25 cellular contexts compared by ENCODE assay signal in the genomic region with DNA sequence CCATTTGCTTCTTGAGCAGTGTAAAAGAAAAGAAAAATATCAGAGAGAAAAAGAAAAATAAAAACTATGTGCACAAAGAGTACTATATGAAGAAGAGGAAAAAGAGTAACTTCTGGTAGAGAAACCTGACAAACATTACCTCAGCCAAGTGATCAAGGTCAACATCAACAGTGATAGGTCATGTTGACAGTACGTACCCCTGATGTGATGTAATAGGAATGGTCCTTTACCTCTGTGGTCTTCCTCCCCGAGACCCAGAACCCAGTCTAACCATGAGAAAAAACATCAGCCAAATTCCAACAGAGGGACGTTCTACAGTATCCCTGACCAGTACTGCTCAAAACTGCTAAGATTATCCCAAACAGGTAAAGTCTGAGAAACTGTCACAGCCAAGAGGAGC. TPM values are rescaled to one million over a fixed set of nuclear protein-coding genes. Genes with fewer than 3 reads are reported as not detected.
DNase-seq lines count a peak whose midpoint lies in the region; ATAC-seq, FAIRE-seq and TF ChIP-seq lines count a peak whose summit lies in the region.
"Had no signal": no experiment of that assay in that cellular context is flagged by ENCODE, and none has a peak within 500 bp of the region (broad histone marks: within the 10 kb centered on the region; RNA-seq: fewer than 3 reads in every experiment).

No MANE protein-coding gene starts in this region.

- POLR2A ChIA-PET in WTC11 (lab: Charles Lee) = no interaction called here
- POLR2A ChIA-PET in GM12878 (lab: Charles Lee) = interaction anchor here (0.6 to 0.7 kb wide), 2 partner anchors 17 to 110 kb away, joined by 3 to 4 read pairs; no protein-coding TSS in a partner anchor

- no TSS peak for BruUV-seq in GM12878 (replicated peaks; lab: Mats Ljungman, UMichigan)

- no peak overlapping the region for H3K9ac ChIP-seq in GM12878 (ENCODE audit: control insufficient read depth, insufficient read depth, low read length)

- 99% methylated on average over 3 of the region's 3 CpGs for WGBS in GM12878 (ENCODE audit: insufficient coverage, insufficient replicate concordance, low lambda C conversion rate, missing lambda C conversion rate)
- 19% methylated on average over 2 of the region's 3 CpGs for WGBS in right lobe of liver (ENCODE audit: insufficient coverage, low coverage, low lambda C conversion rate, missing lambda C conversion rate)
- 72 to 77% methylated on average over 3 of the region's 3 CpGs for WGBS in body of pancreas, 2 donors

- H3K27me3 Mint-ChIP-seq in activated naive CD8-positive, alpha-beta T cell = no peaks in the 10 kb centered on the region
- no peaks in the 10 kb centered on the region for H3K27me3 Mint-ChIP-seq in activated naive CD8-positive, alpha-beta T cell treated with anti-CD3 and anti-CD28 coated beads, Interleukin-2, amount 50 U/mL, for 24 hours
- no peaks in the 10 kb centered on the region for H3K27me3 Mint-ChIP-seq in WTC11 (ENCODE audit: low read depth)

- in situ Hi-C loops in GM12878 (cut with MboI) = no loop called here

- H3K27ac ChIP-seq in GM12878 (ENCODE audit: control insufficient read depth, insufficient read depth) (no peak overlapping the region), right lobe of liver (peak overlapping the region; percentile 40 to 74 (median 64)), body of pancreas (no peak overlapping the region)

- DNase-seq in activated naive CD8-positive, alpha-beta T cell treated with anti-CD3 and anti-CD28 coated beads, Interleukin-2, amount 50 U/mL, for 24 hours = no peak
- DNase-seq in WTC11 (ENCODE audit: low spot score) = no peak
- no peak for DNase-seq in GM12878 (ENCODE audit: low read depth, low spot score)
- DNase-seq in right lobe of liver = no peak
- no peak for DNase-seq in body of pancreas
- no peak for DNase-seq in SK-N-DZ (ENCODE audit: low spot score)
- DNase-seq: ACHN; BE2C; C1 segment of cervical spinal cord; CD4-positive, CD25-positive, alpha-beta regulatory T cell; CD8-positive, alpha-beta memory T cell; COR-L47; DMS 273 treated with DMSO at 0.1 percent for 48 hours; DMS53; DND-41; EL; HCEC 1CT had no signal

- no peaks in the 10 kb centered on the region for H4K20me1 ChIP-seq in GM12878 (ENCODE audit: control insufficient read depth, insufficient read depth)

- no peak for TF ChIP-seq EP300 in GM12878 (IDR thresholded peaks at IDR 0.05; ENCODE audit: borderline replicate concordance in 1 of 2, control insufficient read depth in 1 of 2, low read depth in 2 of 2, low read length in 2 of 2)

- no peak overlapping the region for H2AFZ ChIP-seq in GM12878 (ENCODE audit: control insufficient read depth, low read depth, low read length)
- H2AFZ ChIP-seq: GM23338 had no signal

- H3K4me1 ChIP-seq in GM12878 (ENCODE audit: control insufficient read depth, insufficient read depth, low read length) = peaks cover 13% of the 10 kb centered on the region; the same call in 1 of the 2 replicates
- peaks cover 0 to 42% (median 12%) of the 10 kb centered on the region in 4 donors for H3K4me1 ChIP-seq in right lobe of liver
- no peaks in the 10 kb centered on the region for H3K4me1 ChIP-seq in body of pancreas
- H3K4me1 ChIP-seq: BE2C had no signal

- peak overlapping the region; percentile 68 for H3K27ac Mint-ChIP-seq in activated naive CD8-positive, alpha-beta T cell
- no peak overlapping the region for H3K27ac Mint-ChIP-seq in activated naive CD8-positive, alpha-beta T cell treated with anti-CD3 and anti-CD28 coated beads, Interleukin-2, amount 50 U/mL, for 24 hours
- H3K27ac Mint-ChIP-seq in WTC11 = no peak overlapping the region
- H3K27ac Mint-ChIP-seq: CD4-positive, CD25-positive, alpha-beta regulatory T cell; GM23338 had no signal

- H3K4me3 ChIP-seq in GM12878 (no peak overlapping the region), right lobe of liver (no peak overlapping the region), body of pancreas (no peak overlapping the region)
- H3K4me3 ChIP-seq: GM23338 had no signal

- no peak overlapping the region for H3K4me2 ChIP-seq in GM12878 (ENCODE audit: control insufficient read depth, insufficient read depth)
- H3K4me2 ChIP-seq: GM23338 had no signal

- peaks cover 18% of the 10 kb centered on the region for H3K36me3 Mint-ChIP-seq in activated naive CD8-positive, alpha-beta T cell
- H3K36me3 Mint-ChIP-seq in activated naive CD8-positive, alpha-beta T cell treated with anti-CD3 and anti-CD28 coated beads, Interleukin-2, amount 50 U/mL, for 24 hours (ENCODE audit: low read depth) = peaks cover 19% of the 10 kb centered on the region
- peaks cover 11% of the 10 kb centered on the region for H3K36me3 Mint-ChIP-seq in WTC11

- H3K27me3 ChIP-seq in GM12878 (replicated peaks in 1 of 2; ENCODE audit: control insufficient read depth in 2 of 2, insufficient read depth in 2 of 2, low read length in 1 of 2) (no peaks in the 10 kb centered on the region), right lobe of liver (no peaks in the 10 kb centered on the region), body of pancreas (no peaks in the 10 kb centered on the region)
- H3K27me3 ChIP-seq: BE2C had no signal

- H3K4me3 Mint-ChIP-seq in activated naive CD8-positive, alpha-beta T cell = no peak overlapping the region
- H3K4me3 Mint-ChIP-seq in activated naive CD8-positive, alpha-beta T cell treated with anti-CD3 and anti-CD28 coated beads, Interleukin-2, amount 50 U/mL, for 24 hours = no peak overlapping the region
- no peak overlapping the region for H3K4me3 Mint-ChIP-seq in WTC11
- H3K4me3 Mint-ChIP-seq: CD4-positive, CD25-positive, alpha-beta regulatory T cell; CD8-positive, alpha-beta memory T cell; GM23338 had no signal

- peaks cover 24% of the 10 kb centered on the region for H3K4me1 Mint-ChIP-seq in activated naive CD8-positive, alpha-beta T cell (ENCODE audit: low read depth)
- H3K4me1 Mint-ChIP-seq in activated naive CD8-positive, alpha-beta T cell treated with anti-CD3 and anti-CD28 coated beads, Interleukin-2, amount 50 U/mL, for 24 hours = peaks cover 23% of the 10 kb centered on the region
- peaks cover 2% of the 10 kb centered on the region for H3K4me1 Mint-ChIP-seq in WTC11
- H3K4me1 Mint-ChIP-seq: GM23338 had no signal

- no peak for TF ChIP-seq RAD21 in GM12878 (IDR thresholded peaks at IDR 0.05; ENCODE audit: insufficient read depth, low read depth, low read length)

- H3K9me3 Mint-ChIP-seq in activated naive CD8-positive, alpha-beta T cell (ENCODE audit: low read depth) = no peaks in the 10 kb centered on the region
- no peaks in the 10 kb centered on the region for H3K9me3 Mint-ChIP-seq in activated naive CD8-positive, alpha-beta T cell treated with anti-CD3 and anti-CD28 coated beads, Interleukin-2, amount 50 U/mL, for 24 hours
- H3K9me3 Mint-ChIP-seq in WTC11 = no peaks in the 10 kb centered on the region
- H3K9me3 Mint-ChIP-seq: CD4-positive, CD25-positive, alpha-beta regulatory T cell; CD8-positive, alpha-beta memory T cell; GM23338 had no signal

- H3K9me3 ChIP-seq in GM12878 (replicated peaks; ENCODE audit: control insufficient read depth, insufficient read depth, low read length) (no peaks in the 10 kb centered on the region), right lobe of liver (no peaks in the 10 kb centered on the region), body of pancreas (no peaks in the 10 kb centered on the region)
- H3K9me3 ChIP-seq: BE2C had no signal

- no peak for ATAC-seq in activated naive CD8-positive, alpha-beta T cell treated with anti-CD3 and anti-CD28 coated beads, Interleukin-2, amount 50 U/mL, for 24 hours
- no peak for ATAC-seq in WTC11
- no peak for ATAC-seq in GM12878
- peak; percentile 64 to 69 (median 66) for ATAC-seq in right lobe of liver
- no peak for ATAC-seq in body of pancreas
- ATAC-seq: GM23338 had no signal

- TF ChIP-seq POLR2A in GM12878 (IDR thresholded peaks at IDR 0.05; ENCODE audit: low read depth, low read length) (no peak), right lobe of liver (IDR thresholded peaks at IDR 0.05) (no peak), body of pancreas (IDR thresholded peaks at IDR 0.05) (no peak)

- H3K36me3 ChIP-seq in GM12878 (ENCODE audit: control insufficient read depth in 2 of 2, insufficient read depth in 2 of 2, low read length in 1 of 2) = no peaks in the 10 kb centered on the region; a peak in 2 of 4 replicates
- H3K36me3 ChIP-seq in right lobe of liver = peaks cover 0 to 21% (median 7%) of the 10 kb centered on the region in 4 donors
- no peaks in the 10 kb centered on the region for H3K36me3 ChIP-seq in body of pancreas (replicated peaks in 1 of 2; ENCODE audit: insufficient read depth in 1 of 2, low read depth in 2 of 2)
- H3K36me3 ChIP-seq: BE2C had no signal

- CTCF ChIA-PET in WTC11 (lab: Charles Lee) (no interaction called here), GM12878 (lab: Yijun Ruan, JAX) (no interaction called here)

- FAIRE-seq in GM12878 (lab: Jason Lieb, UNC) = peak; percentile 13
- FAIRE-seq: A204.1, GM12891, GM18507, H54 had no signal

- H3K79me2 ChIP-seq in GM12878 (ENCODE audit: control insufficient read depth, insufficient read depth, low read length) = no peaks in the 10 kb centered on the region

- RAD21 ChIA-PET in GM12878 (lab: Charles Lee; ENCODE audit: unreplicated experiment) = no interaction called here

- TF ChIP-seq CTCF in WTC11 (IDR thresholded peaks at IDR 0.05) = no peak
- TF ChIP-seq CTCF in GM12878 (IDR thresholded peaks at IDR 0.05 in 2 of 3, conservative IDR thresholded peaks at IDR 0.05 in 1 of 3; ENCODE audit: control insufficient read depth in 2 of 3, extremely low read depth in 1 of 3, insufficient read depth in 1 of 3, low read depth in 3 of 3, low read length in 3 of 3) = no peak
- TF ChIP-seq CTCF in right lobe of liver (IDR thresholded peaks at IDR 0.05) = no peak
- no peak for TF ChIP-seq CTCF in body of pancreas (IDR thresholded peaks at IDR 0.05)

- SMC1A ChIA-PET in GM12878 (lab: Charles Lee; ENCODE audit: uncharacterized antibody, unreplicated experiment) = interaction anchor here (3.3 kb wide), 1 partner anchor 41 kb away, joined by 19 read pairs; no protein-coding TSS in a partner anchor

- intact Hi-C loops in GM12878 (cut with micrococcal nuclease; ENCODE audit: unreplicated experiment) = no loop called here
- intact Hi-C loops in right lobe of liver (cut with DNase I) = no loop called here
- intact Hi-C loops in body of pancreas (cut with DNase I) = no loop called here

RNA-seq across cellular contexts. Expression of gene GSDMB, which starts 4.4 kb away (rescaled TPM):
- total RNA-seq in WTC11 (2021) (14.1 to 21.6 TPM (median 18.5 TPM) in 3 replicates), GM12878 (2014; rRNA removed) (3.2 and 3.6 TPM in 2 replicates), GM12878 (2014; rRNA removed; fragmentation: Illumina TruSeq; extraction: Trizol) (6.0 and 6.7 TPM in 2 replicates), GM12878 (2021) (5.7 and 6.3 TPM in 2 replicates), right lobe of liver (10 to 100 TPM in 3 of 6 experiments, 1 to 10 TPM in 3; 4.7 to 40.8 (median 18.8) TPM), body of pancreas (10 to 100 TPM; 16.3 to 18.5 TPM)
- 87.9 and 98.3 TPM in 2 replicates for total RNA-seq in GM12878 (2013; cell fraction: nucleolus; rRNA removed)
- 10.7 TPM for polyA plus RNA-seq in GM12878 (2011; ENCODE audit: low read depth)
- polyA plus RNA-seq in GM12878 (2011; rRNA removed) (13.0 and 13.1 TPM in 2 replicates), GM12878 (2014; fragmentation: Illumina TruSeq; extraction: Trizol) (7.2 and 11.7 TPM in 2 replicates), GM12878 (2014; fragmentation: Nextera tagmentation; extraction: Ambion mirVana) (1 to 10 TPM in 1 of 2 experiments, under 1 TPM in 1; 0.84 to 2.2 TPM), GM12878 (2014; rRNA removed) (7.3 and 7.4 TPM in 2 replicates), GM12878 (2016; fragmentation: Nextera tagmentation; extraction: Ambion mirVana) (1 to 10 TPM; 1.9 to 2.3 TPM)
- polyA plus RNA-seq in GM12878 (2011; cell fraction: cytosol; rRNA removed) = 4.3 and 4.9 TPM in 2 replicates
- polyA plus RNA-seq in GM12878 (2011; cell fraction: nucleus; rRNA removed) = 53.1 and 61.3 TPM in 2 replicates
- 13.3 and 16.4 TPM in 2 replicates for polyA plus RNA-seq in GM12878 (2012)
- 9.1 and 9.3 TPM in 2 replicates for polyA minus RNA-seq in GM12878 (2011; rRNA and poly(A)+ RNA removed)
- 1.5 and 1.6 TPM in 2 replicates for polyA minus RNA-seq in GM12878 (2011; cell fraction: cytosol; rRNA and poly(A)+ RNA removed)
- 9.9 and 12.6 TPM in 2 replicates for polyA minus RNA-seq in GM12878 (2011; cell fraction: nucleus; rRNA and poly(A)+ RNA removed)
- polyA plus RNA-seq in SK-N-DZ (2014; cell fraction: cytosol; rRNA removed) = 0.80 and 1.2 TPM in 2 replicates
- polyA plus RNA-seq in SK-N-DZ (2014; cell fraction: nucleus; rRNA removed) = 21.5 and 38.6 TPM in 2 replicates

RNA-seq across cellular contexts. Expression of gene ORMDL3, which starts 13.4 kb away (rescaled TPM):
- 53.2 to 59.4 TPM (median 54.1 TPM) in 3 replicates for total RNA-seq in WTC11 (2021)
- total RNA-seq in GM12878 (2013; cell fraction: nucleolus; rRNA removed) = 129 and 143 TPM in 2 replicates
- total RNA-seq in GM12878 (2014; rRNA removed) = 51.5 and 53.3 TPM in 2 replicates
- 48.5 and 58.0 TPM in 2 replicates for total RNA-seq in GM12878 (2014; rRNA removed; fragmentation: Illumina TruSeq; extraction: Trizol)
- total RNA-seq in GM12878 (2021) = 49.4 and 56.0 TPM in 2 replicates
- 59.3 TPM for polyA plus RNA-seq in GM12878 (2011; ENCODE audit: low read depth)
- 62.0 and 98.1 TPM in 2 replicates for polyA plus RNA-seq in GM12878 (2011; rRNA removed)
- 109 and 152 TPM in 2 replicates for polyA plus RNA-seq in GM12878 (2011; cell fraction: cytosol; rRNA removed)
- 86.2 and 97.3 TPM in 2 replicates for polyA plus RNA-seq in GM12878 (2011; cell fraction: nucleus; rRNA removed)
- 75.2 and 80.5 TPM in 2 replicates for polyA plus RNA-seq in GM12878 (2012)
- polyA plus RNA-seq in GM12878 (2014; fragmentation: Illumina TruSeq; extraction: Trizol) = 45.5 and 51.3 TPM in 2 replicates
- polyA plus RNA-seq in GM12878 (2014; fragmentation: Nextera tagmentation; extraction: Ambion mirVana) = 10 to 100 TPM in 1 of 2 experiments, 1 to 10 TPM in 1; 8.8 to 21.1 TPM
- polyA plus RNA-seq in GM12878 (2014; rRNA removed) = 50.3 and 53.0 TPM in 2 replicates
- polyA plus RNA-seq in GM12878 (2016; fragmentation: Nextera tagmentation; extraction: Ambion mirVana) = 10 to 100 TPM in 1 of 2 experiments, 1 to 10 TPM in 1; 9.6 to 12.5 TPM
- 87.0 and 104 TPM in 2 replicates for polyA minus RNA-seq in GM12878 (2011; rRNA and poly(A)+ RNA removed)
- 19.1 and 31.7 TPM in 2 replicates for polyA minus RNA-seq in GM12878 (2011; cell fraction: cytosol; rRNA and poly(A)+ RNA removed)
- 29.6 and 32.8 TPM in 2 replicates for polyA minus RNA-seq in GM12878 (2011; cell fraction: nucleus; rRNA and poly(A)+ RNA removed)
- 100 to 1,000 TPM; 105 to 174 (median 128) TPM for total RNA-seq in right lobe of liver
- 10 to 100 TPM; 65.6 to 91.0 TPM for total RNA-seq in body of pancreas
- polyA plus RNA-seq in SK-N-DZ (2014; cell fraction: cytosol; rRNA removed) = 23.9 and 33.0 TPM in 2 replicates
- polyA plus RNA-seq in SK-N-DZ (2014; cell fraction: nucleus; rRNA removed) = 23.2 and 24.6 TPM in 2 replicates

RNA-seq across cellular contexts. Expression of gene LRRC3C, which starts 13.5 kb away (rescaled TPM):
- total RNA-seq in WTC11 (2021) (not detected in 3 replicates), GM12878 (2014; rRNA removed) (not detected in 2 replicates), GM12878 (2014; rRNA removed; fragmentation: Illumina TruSeq; extraction: Trizol) (not detected in 2 replicates), GM12878 (2021) (not detected in 2 replicates), right lobe of liver (not detected), body of pancreas (not detected)
- total RNA-seq in GM12878 (2013; cell fraction: nucleolus; rRNA removed) = not detected in 2 replicates
- not detected for polyA plus RNA-seq in GM12878 (2011; ENCODE audit: low read depth)
- polyA plus RNA-seq in GM12878 (2011; rRNA removed) (not detected in 2 replicates), GM12878 (2014; fragmentation: Illumina TruSeq; extraction: Trizol) (not detected in 2 replicates), GM12878 (2014; fragmentation: Nextera tagmentation; extraction: Ambion mirVana) (not detected), GM12878 (2014; rRNA removed) (0.13 TPM in 1 of 2 replicates, not detected in the other), GM12878 (2016; fragmentation: Nextera tagmentation; extraction: Ambion mirVana) (not detected)
- polyA plus RNA-seq in GM12878 (2011; cell fraction: cytosol; rRNA removed) = 0.12 TPM in 1 of 2 replicates, not detected in the other
- polyA plus RNA-seq in GM12878 (2011; cell fraction: nucleus; rRNA removed) = not detected in 2 replicates
- not detected in 2 replicates for polyA plus RNA-seq in GM12878 (2012)
- polyA minus RNA-seq in GM12878 (2011; rRNA and poly(A)+ RNA removed) = not detected in 2 replicates
- polyA minus RNA-seq in GM12878 (2011; cell fraction: cytosol; rRNA and poly(A)+ RNA removed) = not detected in 2 replicates
- polyA minus RNA-seq in GM12878 (2011; cell fraction: nucleus; rRNA and poly(A)+ RNA removed) = not detected in 2 replicates
- not detected in 2 replicates for polyA plus RNA-seq in SK-N-DZ (2014; cell fraction: cytosol; rRNA removed)
- polyA plus RNA-seq in SK-N-DZ (2014; cell fraction: nucleus; rRNA removed) = not detected in 2 replicates
- total RNA-seq: CD4-positive, CD25-positive, alpha-beta regulatory T cell; CD8-positive, alpha-beta memory T cell; G401; HT-29 had no signal
- polyA plus RNA-seq: CD8-positive, alpha-beta memory T cell; GM23338 had no signal

RNA-seq across cellular contexts. Expression of gene ZPBP2, which starts 46.0 kb away (rescaled TPM):
- total RNA-seq in WTC11 (2021) (not detected in 3 replicates), GM12878 (2014; rRNA removed) (0.34 and 0.49 TPM in 2 replicates), GM12878 (2014; rRNA removed; fragmentation: Illumina TruSeq; extraction: Trizol) (0.45 and 0.46 TPM in 2 replicates), GM12878 (2021) (0.67 and 0.77 TPM in 2 replicates), right lobe of liver (not detected), body of pancreas (not detected)
- total RNA-seq in GM12878 (2013; cell fraction: nucleolus; rRNA removed) = 0.50 and 0.56 TPM in 2 replicates
- 0.31 TPM for polyA plus RNA-seq in GM12878 (2011; ENCODE audit: low read depth)
- polyA plus RNA-seq in GM12878 (2011; rRNA removed) (0.39 and 0.73 TPM in 2 replicates), GM12878 (2014; fragmentation: Illumina TruSeq; extraction: Trizol) (0.66 and 1.0 TPM in 2 replicates), GM12878 (2014; fragmentation: Nextera tagmentation; extraction: Ambion mirVana) (1 to 10 TPM in 1 of 2 experiments, under 1 TPM in 1; 0.62 to 1.0 TPM), GM12878 (2014; rRNA removed) (0.33 and 0.36 TPM in 2 replicates), GM12878 (2016; fragmentation: Nextera tagmentation; extraction: Ambion mirVana) (under 1 TPM; 0.53 to 0.98 TPM)
- polyA plus RNA-seq in GM12878 (2011; cell fraction: cytosol; rRNA removed) = 0.12 and 0.15 TPM in 2 replicates
- 0.42 and 0.82 TPM in 2 replicates for polyA plus RNA-seq in GM12878 (2011; cell fraction: nucleus; rRNA removed)
- polyA plus RNA-seq in GM12878 (2012) = 0.56 and 0.64 TPM in 2 replicates
- polyA minus RNA-seq in GM12878 (2011; rRNA and poly(A)+ RNA removed) = 0.36 and 0.51 TPM in 2 replicates
- polyA minus RNA-seq in GM12878 (2011; cell fraction: cytosol; rRNA and poly(A)+ RNA removed) = 0.42 TPM in 1 of 2 replicates, not detected in the other
- 0.29 TPM in 1 of 2 replicates, not detected in the other for polyA minus RNA-seq in GM12878 (2011; cell fraction: nucleus; rRNA and poly(A)+ RNA removed)
- not detected in 2 replicates for polyA plus RNA-seq in SK-N-DZ (2014; cell fraction: cytosol; rRNA removed)
- not detected in 2 replicates for polyA plus RNA-seq in SK-N-DZ (2014; cell fraction: nucleus; rRNA removed)
- total RNA-seq: CD4-positive, CD25-positive, alpha-beta regulatory T cell; G401; GM23338; HT-29 had no signal
- polyA plus RNA-seq: CD4-positive, CD25-positive, alpha-beta regulatory T cell; GM23338 had no signal

RNA-seq across cellular contexts. Expression of gene GSDMA, which starts 48.8 kb away (rescaled TPM):
- total RNA-seq in WTC11 (2021) (not detected in 3 replicates), GM12878 (2014; rRNA removed) (not detected in 2 replicates), GM12878 (2014; rRNA removed; fragmentation: Illumina TruSeq; extraction: Trizol) (not detected in 2 replicates), GM12878 (2021) (not detected in 2 replicates), right lobe of liver (under 1 TPM in 2 of 6 experiments, not detected in 4; 0.42 to 0.99 TPM), body of pancreas (1 to 10 TPM in 1 of 2 donors, not detected in 1; 3.4 TPM)
- total RNA-seq in GM12878 (2013; cell fraction: nucleolus; rRNA removed) = not detected in 2 replicates
- polyA plus RNA-seq in GM12878 (2011; ENCODE audit: low read depth) = not detected
- polyA plus RNA-seq in GM12878 (2011; rRNA removed) (0.11 and 0.33 TPM in 2 replicates), GM12878 (2014; fragmentation: Illumina TruSeq; extraction: Trizol) (not detected in 2 replicates), GM12878 (2014; fragmentation: Nextera tagmentation; extraction: Ambion mirVana) (under 1 TPM in 1 of 2 experiments, not detected in 1; 0.04 TPM), GM12878 (2014; rRNA removed) (not detected in 2 replicates), GM12878 (2016; fragmentation: Nextera tagmentation; extraction: Ambion mirVana) (not detected)
- polyA plus RNA-seq in GM12878 (2011; cell fraction: cytosol; rRNA removed) = 0.16 and 0.22 TPM in 2 replicates
- 0.09 and 0.13 TPM in 2 replicates for polyA plus RNA-seq in GM12878 (2011; cell fraction: nucleus; rRNA removed)
- 0.07 TPM in 1 of 2 replicates, not detected in the other for polyA plus RNA-seq in GM12878 (2012)
- polyA minus RNA-seq in GM12878 (2011; rRNA and poly(A)+ RNA removed) = 0.46 TPM in 1 of 2 replicates, not detected in the other
- polyA minus RNA-seq in GM12878 (2011; cell fraction: cytosol; rRNA and poly(A)+ RNA removed) = not detected in 2 replicates
- not detected in 2 replicates for polyA minus RNA-seq in GM12878 (2011; cell fraction: nucleus; rRNA and poly(A)+ RNA removed)
- polyA plus RNA-seq in SK-N-DZ (2014; cell fraction: cytosol; rRNA removed) = not detected in 2 replicates
- polyA plus RNA-seq in SK-N-DZ (2014; cell fraction: nucleus; rRNA removed) = not detected in 2 replicates
- total RNA-seq: CD8-positive, alpha-beta memory T cell; G401; GM23338; HT-29 had no signal
- polyA plus RNA-seq: GM23338 had no signal

Comparison
In these comparisons a context has a peak if more than half of its experiments do, and no peak if none do; other contexts are left out.
1. ATAC-seq: peak in right lobe of liver (4 of 4); none in activated naive CD8-positive, alpha-beta T cell treated with anti-CD3 and anti-CD28 coated beads, Interleukin-2, amount 50 U/mL, for 24 hours (single experiment), WTC11 (single experiment), GM12878 (single experiment) and body of pancreas (single experiment).
2. H3K27ac ChIP-seq: peak in right lobe of liver (3 of 3); none in GM12878 (single experiment) and body of pancreas (0 of 4).